In the genomic region with DNA sequence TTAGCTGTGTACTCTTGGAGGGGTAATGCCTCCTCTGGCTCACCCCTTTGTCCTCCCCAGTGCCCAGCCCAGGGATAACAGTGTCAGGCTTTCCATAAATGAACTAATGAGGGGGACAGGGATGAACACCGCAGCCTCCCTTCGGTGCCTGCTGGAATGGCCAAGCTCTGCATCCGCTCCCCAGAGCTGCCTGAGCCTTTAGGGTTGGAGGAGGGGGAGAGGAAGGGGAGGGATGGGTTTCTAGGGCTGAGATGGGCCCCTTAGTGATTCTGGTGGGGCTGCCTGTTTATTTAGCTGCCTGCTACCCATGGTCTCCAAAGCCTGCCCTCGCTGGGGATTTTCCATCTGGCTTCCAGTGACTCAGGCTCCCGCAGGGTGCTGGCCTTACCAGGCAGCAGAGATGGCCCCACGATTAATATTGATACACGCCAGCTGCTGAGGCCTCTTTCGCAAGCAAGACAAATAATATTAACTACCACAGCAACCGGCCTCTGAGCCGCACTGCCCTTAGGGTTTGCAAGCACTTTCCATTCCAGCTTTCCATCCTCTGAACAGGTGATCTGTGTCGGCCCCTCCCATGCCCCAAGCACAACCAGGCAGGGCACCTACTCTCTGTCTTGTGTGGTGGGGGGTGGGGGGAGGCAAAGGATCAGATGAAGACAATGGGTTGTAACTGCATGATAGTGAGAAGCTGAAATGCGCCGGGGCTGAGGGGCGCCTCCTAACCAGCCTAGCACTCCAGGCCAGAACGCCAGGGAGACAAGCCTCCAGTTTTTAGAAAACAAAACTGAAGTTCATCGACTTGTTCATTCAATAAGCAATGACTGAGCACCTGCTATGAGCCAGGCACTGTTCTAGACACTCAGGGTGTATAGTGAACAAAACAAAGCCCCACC, we compare ENCODE assay signal across 10 cellular contexts. TPM values are rescaled to one million over a fixed set of nuclear protein-coding genes. Genes with fewer than 3 reads are reported as not detected.
A peak's percentile ranks its signal among the peaks of the same experiment; 100 is the strongest.
DNase-seq lines count a peak whose midpoint lies in the region; ATAC-seq and TF ChIP-seq lines count a peak whose summit lies in the region.
"Had no signal": no experiment of that assay in that cellular context is flagged by ENCODE, and none has a peak within 500 bp of the region (broad histone marks: within the 10 kb centered on the region; RNA-seq: fewer than 3 reads in every experiment).

No MANE protein-coding gene starts in this region.

- H3K27ac ChIP-seq in A673 (ENCODE audit: low read depth, low read length, poor library complexity, severe bottlenecking), result no peak overlapping the region
- H3K27ac ChIP-seq: C4-2B had no signal

- BruUV-seq in A673 (replicated peaks; lab: Mats Ljungman, UMichigan), result no TSS peak

- intact Hi-C loops in A673 (cut with micrococcal nuclease; ENCODE audit: unreplicated experiment), result loop anchor here (5.0 kb wide), 1 partner anchor 534 kb away; no protein-coding TSS in a partner anchor

- H3K36me3 ChIP-seq in A673 (ENCODE audit: insufficient read depth, low read length, poor library complexity, severe bottlenecking), result no peaks in the 10 kb centered on the region

- DNase-seq in A673 (ENCODE audit: low spot score), result peak; percentile 61
- peak; percentile 69 for DNase-seq in M059J (ENCODE audit: low read depth)
- DNase-seq in SK-N-DZ (ENCODE audit: low spot score), result peak; percentile 88
- peak; percentile 77 for DNase-seq in iris pigment epithelial cell (ENCODE audit: low read depth)
- DNase-seq in AML-193 (lab: John Stamatoyannopoulos, UW), result no peak
- no peak for DNase-seq in cerebellar nuclear complex (lab: John Stamatoyannopoulos, UW)

- no peak overlapping the region for H3K4me3 ChIP-seq in A673 (ENCODE audit: low read depth, low read length, poor library complexity, severe bottlenecking)
- H3K4me3 ChIP-seq: skin epidermis had no signal

- no peaks in the 10 kb centered on the region for H3K9me3 ChIP-seq in A673 (ENCODE audit: low read depth, low read length, poor library complexity, severe bottlenecking)

- CTCF ChIA-PET in A673 (lab: Charles Lee), result no interaction called here

- peaks cover 16% of the 10 kb centered on the region for H3K4me1 ChIP-seq in A673 (ENCODE audit: insufficient read depth, low read length, poor library complexity, severe bottlenecking)

- ATAC-seq in GM21526 (IDR thresholded peaks at IDR 0.05; ENCODE audit: low FRiP score, unreplicated experiment) (no peak), GM19023 (IDR thresholded peaks at IDR 0.05; ENCODE audit: unreplicated experiment) (no peak)

- TF ChIP-seq CTCF in A673 (conservative IDR thresholded peaks at IDR 0.05; ENCODE audit: low read depth, low read length), result no peak

- POLR2A ChIA-PET in A673 (lab: Charles Lee; ENCODE audit: low non-redundant PET), result no interaction called here

- no peaks in the 10 kb centered on the region for H3K27me3 ChIP-seq in A673 (replicated peaks; ENCODE audit: insufficient read depth, low read depth, low read length, poor library complexity)

RNA-seq across cellular contexts. Expression of a gene that starts 56.7 kb away (rescaled TPM):
- 8.3 and 13.0 TPM in 2 replicates for total RNA-seq in A673 (2021)
- 0.34 and 2.0 TPM in 2 replicates for total RNA-seq in M059J (2014; rRNA removed; shearing (Covaris generic))
- polyA plus RNA-seq in SK-N-DZ (2014; cell fraction: cytosol; rRNA removed), result 52.2 and 57.9 TPM in 2 replicates
- 42.6 and 46.1 TPM in 2 replicates for polyA plus RNA-seq in SK-N-DZ (2014; cell fraction: nucleus; rRNA removed)

Comparison
In these comparisons a context has a peak if more than half of its experiments do, and no peak if none do; other contexts are left out.
1. DNase-seq: peak in A673 (single experiment), M059J (single experiment), SK-N-DZ (single experiment) and iris pigment epithelial cell (single experiment); none in AML-193 (0 of 2) and cerebellar nuclear complex (0 of 2).